Comparison of ENCODE assay signal across 25 cellular contexts in genomic region chr2:124778076-124778475, GRCh38.
A peak's percentile ranks its signal among the peaks of the same experiment; 100 is the strongest.
DNase-seq lines count a peak whose midpoint lies in the region; TF ChIP-seq lines count a peak whose summit lies in the region.
"Had no signal": no experiment of that assay in that cellular context is flagged by ENCODE, and none has a peak within 500 bp of the region (broad histone marks: within the 10 kb centered on the region; RNA-seq: fewer than 3 reads in every experiment).

No MANE protein-coding gene starts in this region.

- BruUV-seq in MCF 10A (replicated peaks; lab: Mats Ljungman, UMichigan) (no TSS peak), mammary epithelial cell (replicated peaks; lab: Mats Ljungman, UMichigan) (no TSS peak)

- H3K27ac ChIP-seq in mammary epithelial cell (ENCODE audit: insufficient read depth, low read depth, low read length) (no peak overlapping the region), ovary (no peak overlapping the region)
- H3K27ac ChIP-seq: adrenal gland, right atrium auricular region had no signal

- CTCF ChIA-PET in MCF 10A (lab: Yijun Ruan, JAX): interaction anchor here (0.5 to 1.0 kb wide), 4 partner anchors 11 to 172 kb away, joined by 3 to 4 read pairs (median 3); no protein-coding TSS in a partner anchor
- CTCF ChIA-PET in mammary epithelial cell (lab: Charles Lee; ENCODE audit: low non-redundant PET): no interaction called here
- CTCF ChIA-PET in activated CD4-positive, alpha-beta T cell treated with anti-CD3 and anti-CD28 coated beads, Interleukin-2, amount 10 ng/mL, durations not matched to agents 7 days and 5 days (lab: Charles Lee): interaction anchor here (1.0 kb wide), 1 partner anchor 17 kb away, joined by 3 read pairs; no protein-coding TSS in a partner anchor

- no peak for TF ChIP-seq CTCF in MCF 10A (IDR thresholded peaks at IDR 0.05; ENCODE audit: unreplicated experiment)
- TF ChIP-seq CTCF in mammary epithelial cell (conservative IDR thresholded peaks at IDR 0.05 in 1 of 2, IDR thresholded peaks at IDR 0.05 in 1 of 2; ENCODE audit: extremely low read depth in 1 of 2, insufficient read depth in 1 of 2, low read depth in 1 of 2, low read length in 2 of 2): no peak
- TF ChIP-seq CTCF in ovary (IDR thresholded peaks at IDR 0.05): no peak

- H3K4me3 ChIP-seq in mammary epithelial cell (replicated peaks in 1 of 3; ENCODE audit: insufficient read depth in 1 of 3, low read depth in 2 of 3, low read length in 3 of 3) (no peak overlapping the region), ovary (no peak overlapping the region)
- H3K4me3 ChIP-seq: adrenal gland, right atrium auricular region had no signal

- no peaks in the 10 kb centered on the region for H3K27me3 Mint-ChIP-seq in MCF 10A (ENCODE audit: insufficient read depth, unreplicated experiment)
- no peaks in the 10 kb centered on the region for H3K27me3 Mint-ChIP-seq in activated CD4-positive, alpha-beta T cell treated with anti-CD3 and anti-CD28 coated beads, Interleukin-2, amount 10 ng/mL, durations not matched to agents 7 days and 5 days
- H3K27me3 Mint-ChIP-seq: activated CD8-positive, alpha-beta T cell treated with anti-CD3 and anti-CD28 coated beads for 36 hours; naive thymus-derived CD4-positive, alpha-beta T cell had no signal

- POLR2A ChIA-PET in MCF 10A (lab: Yijun Ruan, JAX): interaction anchor here (0.8 kb wide), 1 partner anchor 46 kb away, joined by 4 read pairs; no protein-coding TSS in a partner anchor
- POLR2A ChIA-PET in activated CD4-positive, alpha-beta T cell treated with anti-CD3 and anti-CD28 coated beads, Interleukin-2, amount 10 ng/mL, durations not matched to agents 7 days and 5 days (lab: Charles Lee): no interaction called here

- no peaks in the 10 kb centered on the region for H3K79me2 ChIP-seq in mammary epithelial cell (ENCODE audit: insufficient read depth, low read length)

- TF ChIP-seq EP300 in ovary (IDR thresholded peaks at IDR 0.05): no peak

- H3K4me1 ChIP-seq in mammary epithelial cell (ENCODE audit: insufficient read depth, low read length): no peaks in the 10 kb centered on the region
- H3K4me1 ChIP-seq in ovary (ENCODE audit: insufficient read depth): no peaks in the 10 kb centered on the region
- H3K4me1 ChIP-seq: adrenal gland, right atrium auricular region had no signal

- no peak for TF ChIP-seq POLR2A in ovary (IDR thresholded peaks at IDR 0.05)

- in situ Hi-C loops in mammary epithelial cell (cut with MboI; ENCODE audit: low sequenced_read_pairs in 2 of 2): no loop called here

- H3K9me3 Mint-ChIP-seq in MCF 10A (ENCODE audit: unreplicated experiment): no peaks in the 10 kb centered on the region
- H3K9me3 Mint-ChIP-seq in activated CD4-positive, alpha-beta T cell treated with anti-CD3 and anti-CD28 coated beads, Interleukin-2, amount 10 ng/mL, durations not matched to agents 7 days and 5 days: no peaks in the 10 kb centered on the region
- H3K9me3 Mint-ChIP-seq: activated CD8-positive, alpha-beta T cell treated with anti-CD3 and anti-CD28 coated beads for 36 hours had no signal

- intact Hi-C loops in MCF 10A (cut with micrococcal nuclease) (no loop called here), mammary epithelial cell (cut with micrococcal nuclease) (no loop called here), ovary (cut with DNase I) (no loop called here)

- H2AFZ ChIP-seq in mammary epithelial cell (ENCODE audit: low read depth, low read length): no peak overlapping the region

- H3K4me2 ChIP-seq in mammary epithelial cell (ENCODE audit: insufficient read depth, low read depth, low read length): no peak overlapping the region

- DNase-seq in MCF 10A (ENCODE audit: unreplicated experiment): peak; percentile 87
- DNase-seq in mammary epithelial cell: no peak
- DNase-seq in amniotic epithelial cell (ENCODE audit: low read depth): peak; percentile 14
- peak; percentile 4 for DNase-seq in foreskin melanocyte
- no peak for DNase-seq in ovary
- DNase-seq in activated CD4-positive, alpha-beta T cell treated with anti-CD3 and anti-CD28 coated beads, Interleukin-2, amount 10 ng/mL, durations not matched to agents 7 days and 5 days: no peak
- DNase-seq in AG08396 (ENCODE audit: low spot score): no peak
- no peak for DNase-seq in activated T-cell treated with anti-CD3 and anti-CD28 coated beads, Interleukin-2, amount 50 U/mL, for 48 hours
- DNase-seq: 8988T; activated CD8-positive, alpha-beta T cell treated with anti-CD3 and anti-CD28 coated beads for 36 hours; activated gamma-delta T cell treated with Interleukin-2 at 50 U/mL for 16 hours; activated T-cell treated with anti-CD3 and anti-CD28 coated beads for 4 hours; adrenal gland; AML-193; central memory CD4-positive, alpha-beta T cell; DMS53; erythroblast; naive thymus-derived CD4-positive, alpha-beta T cell; NCI-H1417 treated with DMSO at 0.1 percent for 48 hours; NCI-H524 treated with DMSO at 0.1 percent for 48 hours; SHP77; stimulated activated CD4-positive, alpha-beta T cell treated with anti-CD3 and anti-CD28 coated beads, Interleukin-4, amount 100 ng/mL, for 24 hours; stimulated activated naive CD4-positive, alpha-beta T cell treated with Interleukin-2 at 50 U/mL for 16 hours; SW 1271 had no signal

- WGBS in mammary epithelial cell (ENCODE audit: low coverage, missing lambda C conversion rate): 50% methylated on average over 1 of the region's 2 CpGs
- 81 to 85% (median 82%) methylated on average over 2 of the region's 2 CpGs for WGBS in ovary, 3 donors

- H3K9me3 ChIP-seq in mammary epithelial cell (replicated peaks; ENCODE audit: insufficient read depth, low read length) (peaks cover 8% of the 10 kb centered on the region), ovary (no peaks in the 10 kb centered on the region)
- H3K9me3 ChIP-seq: adrenal gland, right atrium auricular region had no signal

- H3K27ac Mint-ChIP-seq in MCF 10A (ENCODE audit: low read depth, unreplicated experiment): no peak overlapping the region
- H3K27ac Mint-ChIP-seq in activated CD4-positive, alpha-beta T cell treated with anti-CD3 and anti-CD28 coated beads, Interleukin-2, amount 10 ng/mL, durations not matched to agents 7 days and 5 days: no peak overlapping the region
- H3K27ac Mint-ChIP-seq: activated CD8-positive, alpha-beta T cell treated with anti-CD3 and anti-CD28 coated beads for 36 hours; naive thymus-derived CD4-positive, alpha-beta T cell had no signal

- no peaks in the 10 kb centered on the region for H3K36me3 Mint-ChIP-seq in MCF 10A (ENCODE audit: insufficient read depth, unreplicated experiment)
- H3K36me3 Mint-ChIP-seq in activated CD4-positive, alpha-beta T cell treated with anti-CD3 and anti-CD28 coated beads, Interleukin-2, amount 10 ng/mL, durations not matched to agents 7 days and 5 days (ENCODE audit: low read depth): no peaks in the 10 kb centered on the region
- H3K36me3 Mint-ChIP-seq: naive thymus-derived CD4-positive, alpha-beta T cell had no signal

- H3K4me1 Mint-ChIP-seq in MCF 10A (ENCODE audit: insufficient read depth, unreplicated experiment): peaks cover 17% of the 10 kb centered on the region
- no peaks in the 10 kb centered on the region for H3K4me1 Mint-ChIP-seq in activated CD4-positive, alpha-beta T cell treated with anti-CD3 and anti-CD28 coated beads, Interleukin-2, amount 10 ng/mL, durations not matched to agents 7 days and 5 days
- H3K4me1 Mint-ChIP-seq: naive thymus-derived CD4-positive, alpha-beta T cell had no signal

- H3K27me3 ChIP-seq in mammary epithelial cell (ENCODE audit: insufficient read depth, low read length) (no peaks in the 10 kb centered on the region), ovary (no peaks in the 10 kb centered on the region)
- H3K27me3 ChIP-seq: adrenal gland, right atrium auricular region had no signal

- H3K4me3 Mint-ChIP-seq in MCF 10A (ENCODE audit: unreplicated experiment): no peak overlapping the region
- H3K4me3 Mint-ChIP-seq in activated CD4-positive, alpha-beta T cell treated with anti-CD3 and anti-CD28 coated beads, Interleukin-2, amount 10 ng/mL, durations not matched to agents 7 days and 5 days: no peak overlapping the region
- H3K4me3 Mint-ChIP-seq: activated CD8-positive, alpha-beta T cell treated with anti-CD3 and anti-CD28 coated beads for 36 hours; naive thymus-derived CD4-positive, alpha-beta T cell had no signal

- H3K9ac ChIP-seq in mammary epithelial cell (ENCODE audit: insufficient read depth, low read length): no peak overlapping the region

- no peaks in the 10 kb centered on the region for H3K36me3 ChIP-seq in mammary epithelial cell (ENCODE audit: insufficient read depth, low read length)
- no peaks in the 10 kb centered on the region for H3K36me3 ChIP-seq in ovary
- H3K36me3 ChIP-seq: adrenal gland, right atrium auricular region had no signal

- no peaks in the 10 kb centered on the region for H4K20me1 ChIP-seq in mammary epithelial cell (ENCODE audit: insufficient read depth, low read length)

- dilution Hi-C loops in mammary epithelial cell (cut with HindIII; ENCODE audit: low sequenced_read_pairs): no loop called here

Comparison
In these comparisons a context has a peak if more than half of its experiments do, and no peak if none do; other contexts are left out.
1. DNase-seq: peak in MCF 10A (single experiment), amniotic epithelial cell (single experiment) and foreskin melanocyte (single experiment); none in mammary epithelial cell (single experiment), ovary (0 of 5), activated CD4-positive, alpha-beta T cell treated with anti-CD3 and anti-CD28 coated beads, Interleukin-2, amount 10 ng/mL, durations not matched to agents 7 days and 5 days (single experiment), AG08396 (single experiment) and activated T-cell treated with anti-CD3 and anti-CD28 coated beads, Interleukin-2, amount 50 U/mL, for 48 hours (0 of 2).